In the genomic region with DNA sequence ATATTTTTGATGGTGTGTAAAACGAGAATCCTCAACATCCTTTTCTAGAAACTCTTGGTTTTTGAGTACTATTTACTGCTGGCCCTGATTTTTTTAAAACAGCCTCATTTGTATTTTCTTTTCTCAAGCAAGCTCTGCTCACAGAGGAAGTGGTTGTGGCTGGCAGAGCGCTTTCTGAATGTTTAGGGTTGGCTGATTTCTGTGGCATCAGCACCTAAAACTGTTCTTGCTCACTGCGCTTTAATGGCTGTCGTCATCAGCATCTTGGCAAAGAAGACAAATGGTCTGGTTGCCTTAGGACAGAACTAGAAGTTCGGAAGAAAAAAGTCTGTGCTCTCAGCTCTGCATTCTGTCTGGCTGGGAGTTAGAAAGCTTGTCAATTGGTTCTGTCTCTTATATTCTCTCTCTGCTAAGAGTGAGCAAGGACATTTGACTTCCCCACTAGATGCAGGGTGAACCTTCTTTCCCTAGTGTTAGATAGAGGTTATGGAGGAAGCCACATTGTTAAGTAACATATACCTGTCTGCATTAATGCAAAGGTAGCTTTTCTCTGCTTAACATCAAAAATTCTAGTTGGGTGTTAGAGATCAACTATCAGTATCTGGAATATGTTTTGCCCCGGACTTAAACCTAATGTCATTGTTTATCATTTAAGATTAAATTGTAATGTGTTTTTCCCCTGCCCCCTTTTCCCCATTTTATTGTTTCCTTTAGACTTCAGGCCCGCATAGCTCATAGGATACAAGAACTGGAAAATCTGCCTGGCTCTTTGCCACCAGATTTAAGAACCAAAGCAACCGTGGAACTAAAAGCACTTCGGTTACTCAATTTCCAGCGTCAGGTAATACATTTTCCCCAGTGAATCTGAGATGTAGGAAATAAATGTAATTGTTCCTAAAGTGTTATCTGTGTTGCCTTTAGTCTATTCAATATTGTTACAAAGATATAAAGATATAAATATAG, we compare ENCODE assay signal across 8 cellular contexts. TPM values are rescaled to one million over a fixed set of nuclear protein-coding genes. Genes with fewer than 3 reads are reported as not detected.
DNase-seq lines count a peak whose midpoint lies in the region; ATAC-seq and TF ChIP-seq lines count a peak whose summit lies in the region.

No MANE protein-coding gene starts in this region.

- TF ChIP-seq CTCF in psoas muscle (IDR thresholded peaks at IDR 0.05) = no peak

- H3K4me3 ChIP-seq in psoas muscle = no peak overlapping the region

- H3K27me3 ChIP-seq in psoas muscle (ENCODE audit: insufficient read depth in 3 of 3, low read length in 2 of 3) = no peaks in the 10 kb centered on the region

- no peaks in the 10 kb centered on the region for H3K27me3 Mint-ChIP-seq in immature natural killer cell (ENCODE audit: low read depth in 3 of 3)

- H3K9me3 ChIP-seq in psoas muscle = no peaks in the 10 kb centered on the region

- peak overlapping the region; percentile 62 to 72 (median 65) for H3K4me3 Mint-ChIP-seq in immature natural killer cell

- peaks cover 16 to 31% (median 18%) of the 10 kb centered on the region in 3 donors for H3K36me3 Mint-ChIP-seq in immature natural killer cell

- 50 to 61% (median 52%) methylated on average over 10 of the region's 10 CpGs for WGBS in psoas muscle, 3 donors

- H3K27ac Mint-ChIP-seq in immature natural killer cell = peak overlapping the region; percentile 86 to 99 (median 95)

- peaks cover 0 to 60% of the 10 kb centered on the region in 2 donors for H3K36me3 ChIP-seq in psoas muscle (ENCODE audit: insufficient read depth in 1 of 2, low read depth in 1 of 2)

- no peak overlapping the region for H3K27ac ChIP-seq in psoas muscle

- intact Hi-C loops in psoas muscle (cut with DNase I) = no loop called here

- DNase-seq in Ammon's horn (ENCODE audit: low spot score) (peak; percentile 85), activated T-helper 1 cell treated with Interleukin-2 at 50 U/mL for 16 hours (ENCODE audit: low read depth) (peak; percentile 51), immature natural killer cell (peak; percentile 73 to 83 (median 78)), SK-N-DZ (ENCODE audit: low spot score) (no peak), psoas muscle (no peak)
- peak; percentile 33 to 56 (median 46) for DNase-seq in stimulated activated CD4-positive, alpha-beta T cell treated with anti-CD3 and anti-CD28 coated beads, TNF-alpha, amount 100 ng/mL, for 24 hours (ENCODE audit: low read depth in 3 of 3)

- ATAC-seq in GM19452 (IDR thresholded peaks at IDR 0.05; ENCODE audit: unreplicated experiment) (peak; percentile 96), HG03571 (IDR thresholded peaks at IDR 0.05; ENCODE audit: unreplicated experiment) (peak; percentile 92), psoas muscle (no peak)

- H3K4me1 Mint-ChIP-seq in immature natural killer cell = peaks cover 26 to 61% of the 10 kb centered on the region in 2 donors

- peaks cover 0 to 2% (median 0%) of the 10 kb centered on the region in 6 donors for H3K9me3 Mint-ChIP-seq in immature natural killer cell

- H3K4me1 ChIP-seq in psoas muscle = no peaks in the 10 kb centered on the region

RNA-seq across cellular contexts. Expression of a gene that starts 39.0 kb away (rescaled TPM):
- polyA plus RNA-seq in immature natural killer cell (10 to 100 TPM; 20.1 to 41.4 (median 25.2) TPM), psoas muscle (10 to 100 TPM; 13.8 to 73.3 (median 26.5) TPM)
- 6.1 and 11.4 TPM in 2 replicates for polyA plus RNA-seq in SK-N-DZ (2014; cell fraction: cytosol; rRNA removed)
- polyA plus RNA-seq in SK-N-DZ (2014; cell fraction: nucleus; rRNA removed) = 5.9 and 20.2 TPM in 2 replicates
- 10 to 100 TPM; 62.2 to 97.2 (median 80.6) TPM for total RNA-seq in psoas muscle

Comparison
In these comparisons a context has a peak if more than half of its experiments do, and no peak if none do; other contexts are left out.
1. DNase-seq: peak in Ammon's horn (single experiment), activated T-helper 1 cell treated with Interleukin-2 at 50 U/mL for 16 hours (single experiment), immature natural killer cell (3 of 3) and stimulated activated CD4-positive, alpha-beta T cell treated with anti-CD3 and anti-CD28 coated beads, TNF-alpha, amount 100 ng/mL, for 24 hours (3 of 3); none in SK-N-DZ (single experiment) and psoas muscle (0 of 2).
2. ATAC-seq: peak in GM19452 (single experiment) and HG03571 (single experiment); none in psoas muscle (0 of 4).